Comparison of ENCODE assay signal across 1 cellular context in the genomic region with DNA sequence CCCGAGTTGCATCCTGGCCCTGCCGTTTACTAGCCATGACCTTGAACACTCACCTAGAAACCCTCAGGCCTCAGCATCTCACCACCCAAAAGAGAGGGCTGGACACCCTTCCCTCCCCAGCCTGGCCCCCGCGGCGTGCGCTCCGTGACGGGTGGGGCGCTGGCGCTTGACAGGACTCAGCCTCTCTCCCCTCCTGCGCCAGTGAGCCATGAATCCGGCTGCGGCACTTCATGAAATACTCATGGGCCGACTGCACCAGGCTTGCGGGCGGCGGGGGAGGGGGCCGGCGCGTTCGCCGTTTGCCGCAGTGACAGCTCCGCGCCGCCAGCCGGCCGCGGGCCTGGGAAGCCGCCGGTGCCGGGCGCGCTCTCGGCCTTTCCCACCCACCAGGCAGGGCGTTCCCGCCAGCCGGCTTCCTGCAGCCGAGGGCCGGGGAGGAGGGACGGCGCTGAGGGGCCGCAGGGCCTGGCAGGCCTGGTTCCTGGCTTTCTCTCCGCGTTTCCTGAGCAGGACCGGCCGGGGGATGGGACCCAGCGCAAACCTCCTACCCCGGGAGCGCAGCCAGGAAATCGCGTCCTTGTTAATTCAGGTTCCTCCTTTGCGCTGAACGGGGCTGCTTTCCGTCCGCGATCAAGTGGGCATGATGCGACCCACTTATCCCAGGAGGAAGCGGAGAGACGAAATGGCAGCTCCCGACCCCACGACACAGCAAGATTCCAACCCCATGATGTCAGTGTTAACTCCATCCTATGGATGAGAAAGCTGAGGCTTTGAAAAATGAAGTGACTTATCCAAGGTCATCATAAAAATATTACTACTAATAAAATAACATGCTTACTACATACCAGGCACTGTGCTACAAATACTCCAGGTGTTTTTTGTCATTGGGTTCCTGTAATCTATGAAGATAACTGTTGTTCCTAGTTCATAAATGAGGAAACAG.
A peak's percentile ranks its signal among the peaks of the same experiment; 100 is the strongest.
TF ChIP-seq lines count a peak whose summit lies in the region.

No MANE protein-coding gene starts in this region.

TF ChIP-seq in GM12878, 131 proteins besides CTCF, POLR2A, EP300 and RAD21 (continues in another document):
- TF ChIP-seq ZNF687 (IDR thresholded peaks at IDR 0.05), result peak; percentile 73
- no peak for TF ChIP-seq RELA (IDR thresholded peaks at IDR 0.05; ENCODE audit: borderline replicate concordance, partially characterized antibody)
- TF ChIP-seq, protein P1, sequence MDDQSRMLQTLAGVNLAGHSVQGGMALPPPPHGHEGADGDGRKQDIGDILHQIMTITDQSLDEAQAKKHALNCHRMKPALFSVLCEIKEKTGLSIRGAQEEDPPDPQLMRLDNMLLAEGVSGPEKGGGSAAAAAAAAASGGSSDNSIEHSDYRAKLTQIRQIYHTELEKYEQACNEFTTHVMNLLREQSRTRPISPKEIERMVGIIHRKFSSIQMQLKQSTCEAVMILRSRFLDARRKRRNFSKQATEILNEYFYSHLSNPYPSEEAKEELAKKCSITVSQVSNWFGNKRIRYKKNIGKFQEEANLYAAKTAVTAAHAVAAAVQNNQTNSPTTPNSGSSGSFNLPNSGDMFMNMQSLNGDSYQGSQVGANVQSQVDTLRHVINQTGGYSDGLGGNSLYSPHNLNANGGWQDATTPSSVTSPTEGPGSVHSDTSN (IDR thresholded peaks at IDR 0.05; ENCODE audit: insufficient replicate concordance, low read depth, low read length), result no peak
- peak; percentile 58; the same call in 1 of the 2 replicates for TF ChIP-seq CHD2 (IDR thresholded peaks at IDR 0.05; ENCODE audit: borderline replicate concordance, low read depth, low read length)
- no peak for TF ChIP-seq SREBF1 (IDR thresholded peaks at IDR 0.05; ENCODE audit: low read length)
- TF ChIP-seq, protein P2, sequence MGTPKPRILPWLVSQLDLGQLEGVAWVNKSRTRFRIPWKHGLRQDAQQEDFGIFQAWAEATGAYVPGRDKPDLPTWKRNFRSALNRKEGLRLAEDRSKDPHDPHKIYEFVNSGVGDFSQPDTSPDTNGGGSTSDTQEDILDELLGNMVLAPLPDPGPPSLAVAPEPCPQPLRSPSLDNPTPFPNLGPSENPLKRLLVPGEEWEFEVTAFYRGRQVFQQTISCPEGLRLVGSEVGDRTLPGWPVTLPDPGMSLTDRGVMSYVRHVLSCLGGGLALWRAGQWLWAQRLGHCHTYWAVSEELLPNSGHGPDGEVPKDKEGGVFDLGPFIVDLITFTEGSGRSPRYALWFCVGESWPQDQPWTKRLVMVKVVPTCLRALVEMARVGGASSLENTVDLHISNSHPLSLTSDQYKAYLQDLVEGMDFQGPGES (IDR thresholded peaks at IDR 0.05), result peak; percentile 31; the same call in 1 of the 2 replicates
- 0 out of 2 replicates have a peak, but pooled peaks have one; percentile 15 for TF ChIP-seq MEF2A (IDR thresholded peaks at IDR 0.05; ENCODE audit: insufficient read depth, low read depth, low read length)
- no peak; the same call in 1 of the 2 replicates for TF ChIP-seq ESRRA (IDR thresholded peaks at IDR 0.05; ENCODE audit: low read length)
- TF ChIP-seq, protein P3, sequence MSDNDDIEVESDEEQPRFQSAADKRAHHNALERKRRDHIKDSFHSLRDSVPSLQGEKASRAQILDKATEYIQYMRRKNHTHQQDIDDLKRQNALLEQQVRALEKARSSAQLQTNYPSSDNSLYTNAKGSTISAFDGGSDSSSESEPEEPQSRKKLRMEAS (IDR thresholded peaks at IDR 0.05; ENCODE audit: low read depth, low read length), result peak; percentile 29; the same call in 1 of the 2 replicates
- TF ChIP-seq HDGF (IDR thresholded peaks at IDR 0.05), result no peak
- TF ChIP-seq MYB (IDR thresholded peaks at IDR 0.05; ENCODE audit: borderline replicate concordance, low read depth, low read length), result no peak
- TF ChIP-seq, protein P4, sequence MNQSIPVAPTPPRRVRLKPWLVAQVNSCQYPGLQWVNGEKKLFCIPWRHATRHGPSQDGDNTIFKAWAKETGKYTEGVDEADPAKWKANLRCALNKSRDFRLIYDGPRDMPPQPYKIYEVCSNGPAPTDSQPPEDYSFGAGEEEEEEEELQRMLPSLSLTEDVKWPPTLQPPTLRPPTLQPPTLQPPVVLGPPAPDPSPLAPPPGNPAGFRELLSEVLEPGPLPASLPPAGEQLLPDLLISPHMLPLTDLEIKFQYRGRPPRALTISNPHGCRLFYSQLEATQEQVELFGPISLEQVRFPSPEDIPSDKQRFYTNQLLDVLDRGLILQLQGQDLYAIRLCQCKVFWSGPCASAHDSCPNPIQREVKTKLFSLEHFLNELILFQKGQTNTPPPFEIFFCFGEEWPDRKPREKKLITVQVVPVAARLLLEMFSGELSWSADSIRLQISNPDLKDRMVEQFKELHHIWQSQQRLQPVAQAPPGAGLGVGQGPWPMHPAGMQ (IDR thresholded peaks at IDR 0.05; ENCODE audit: borderline replicate concordance), result no peak
- peak; percentile 32 to 44; a peak in 2 of 4 replicates for TF ChIP-seq IKZF2 (IDR thresholded peaks at IDR 0.05)
- TF ChIP-seq POLR2AphosphoS5 (IDR thresholded peaks at IDR 0.05; ENCODE audit: low read length), result no peak
- no peak for TF ChIP-seq BCL3 (IDR thresholded peaks at IDR 0.05; ENCODE audit: borderline replicate concordance, insufficient read depth, low read depth, low read length, poor library complexity, severe bottlenecking)
- TF ChIP-seq ZNF274 (IDR thresholded peaks at IDR 0.05; ENCODE audit: insufficient read depth, insufficient read length), result no peak
- TF ChIP-seq BMI1 (IDR thresholded peaks at IDR 0.05; ENCODE audit: borderline replicate concordance), result no peak
- no peak for TF ChIP-seq JUNB (IDR thresholded peaks at IDR 0.05)
- no peak for TF ChIP-seq ZBTB40 (IDR thresholded peaks at IDR 0.05; ENCODE audit: borderline replicate concordance)
- TF ChIP-seq ZSCAN29 (IDR thresholded peaks at IDR 0.05), result no peak; the same call in 1 of the 2 replicates
- TF ChIP-seq POU2F2 (IDR thresholded peaks at IDR 0.05; ENCODE audit: borderline replicate concordance, low read depth, low read length), result no peak
- TF ChIP-seq ZBTB11 (CRISPR knock-in tag; IDR thresholded peaks at IDR 0.05), result no peak
- no peak for TF ChIP-seq BCL11A (IDR thresholded peaks at IDR 0.05; ENCODE audit: low read depth, low read length)
- TF ChIP-seq SMAD1 (IDR thresholded peaks at IDR 0.05; ENCODE audit: low read depth, partially characterized antibody), result no peak
- TF ChIP-seq HDAC6 (IDR thresholded peaks at IDR 0.05; ENCODE audit: unreplicated experiment), result peak; percentile 86
- no peak for TF ChIP-seq TCF7 (IDR thresholded peaks at IDR 0.05; ENCODE audit: borderline replicate concordance)
- TF ChIP-seq RFX5 (IDR thresholded peaks at IDR 0.05; ENCODE audit: low read depth, low read length), result no peak
- peak; percentile 56; the same call in 1 of the 2 replicates for TF ChIP-seq MXI1 (IDR thresholded peaks at IDR 0.05; ENCODE audit: low read depth, low read length)
- TF ChIP-seq, protein P5, sequence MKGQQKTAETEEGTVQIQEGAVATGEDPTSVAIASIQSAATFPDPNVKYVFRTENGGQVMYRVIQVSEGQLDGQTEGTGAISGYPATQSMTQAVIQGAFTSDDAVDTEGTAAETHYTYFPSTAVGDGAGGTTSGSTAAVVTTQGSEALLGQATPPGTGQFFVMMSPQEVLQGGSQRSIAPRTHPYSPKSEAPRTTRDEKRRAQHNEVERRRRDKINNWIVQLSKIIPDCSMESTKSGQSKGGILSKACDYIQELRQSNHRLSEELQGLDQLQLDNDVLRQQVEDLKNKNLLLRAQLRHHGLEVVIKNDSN (IDR thresholded peaks at IDR 0.05; ENCODE audit: borderline replicate concordance, extremely low read length, insufficient read depth, low read depth, low read length), result no peak
- peak; percentile 53 for TF ChIP-seq EED (IDR thresholded peaks at IDR 0.05; ENCODE audit: low read depth)
- peak; percentile 93 for TF ChIP-seq GATAD2B (conservative IDR thresholded peaks at IDR 0.05; ENCODE audit: low read depth)
- peak; percentile 89 for TF ChIP-seq IKZF1 (conservative IDR thresholded peaks at IDR 0.05)
